Comparison of ENCODE assay signal across 8 cellular contexts in genomic region chr14:49634547-49635334, GRCh38. TPM values are rescaled to one million over a fixed set of nuclear protein-coding genes. Genes with fewer than 3 reads are reported as not detected.
DNase-seq lines count a peak whose midpoint lies in the region; ATAC-seq and TF ChIP-seq lines count a peak whose summit lies in the region.

Gene DNAAF2, minus strand, starts transcription at chr14:49635244. Its CDS starts 95 bp downstream, at chr14:49635149.

- in situ Hi-C loops in T47D (cut with HindIII; ENCODE audit: low pct_unique_long_range_greater_than_20kb, low sequenced_read_pairs), result no loop called here

- H3K4me3 ChIP-seq in spleen, result peak within 1 kb of the TSS; percentile 90 to 99 (median 97)

- WGBS in spleen, 5 donors, result 0 to 1% (median 0%) methylated on average over 14 to 80 of the region's 80 CpGs

- H3K27ac ChIP-seq in VCaP (peak within 1 kb of the TSS; percentile 95), spleen (peak within 1 kb of the TSS; percentile 94 to 99 (median 98))

- ATAC-seq in HG02943 (IDR thresholded peaks at IDR 0.05; ENCODE audit: low read depth, unreplicated experiment), result peak; percentile 29

- TF ChIP-seq CTCF in VCaP (conservative IDR thresholded peaks at IDR 0.05), result peak; percentile 8
- TF ChIP-seq CTCF in spleen (IDR thresholded peaks at IDR 0.05 in 8 of 11, conservative IDR thresholded peaks at IDR 0.05 in 3 of 11), result peak in 1 of 11 experiments; percentile 10

- peak in 1 of 3 donors; percentile 4 for TF ChIP-seq POLR2A in spleen (IDR thresholded peaks at IDR 0.05)

- H3K27me3 ChIP-seq in spleen (replicated peaks in 1 of 7), result no peaks in the 10 kb centered on the region

- H3K4me1 ChIP-seq in spleen, result peaks cover 18 to 89% (median 49%) of the 10 kb centered on the region in 6 donors

- H3K36me3 ChIP-seq in spleen, result peaks cover 0 to 32% (median 4%) of the 10 kb centered on the region in 6 donors

- no peaks in the 10 kb centered on the region for H3K9me3 ChIP-seq in spleen

- intact Hi-C loops in spleen (cut with DNase I; ENCODE audit: low total_unique reads), result loop anchor here (10.0 kb wide), 1 partner anchor 130 kb away; the partner anchor contains the start of gene KLHDC2

- DNase-seq in DMS 273 (lab: John Stamatoyannopoulos, UW; ENCODE audit: unreplicated experiment), result peak; percentile 89
- DNase-seq in DMS 273 treated with DMSO at 0.1 percent for 48 hours (lab: John Stamatoyannopoulos, UW), result no peak
- peak; percentile 22 for DNase-seq in NCI-H1694 (lab: John Stamatoyannopoulos, UW)
- peak; percentile 38 to 76 for DNase-seq in T47D (ENCODE audit: low read depth in 1 of 2, low spot score in 1 of 2)
- peak; percentile 52 for DNase-seq in iPS-NIHi11 (ENCODE audit: low spot score)
- peak; percentile 96 for DNase-seq in spleen

RNA-seq across cellular contexts. Expression of gene DNAAF2, which starts in this region (rescaled TPM):
- total RNA-seq in spleen, result 10 to 100 TPM in 1 of 7 donors, 1 to 10 TPM in 6; 3.9 to 10.1 (median 6.3) TPM
- polyA plus RNA-seq in spleen, result 1 to 10 TPM; 6.5 to 6.9 (median 6.6) TPM
